ENCODE assay signal across 1 cellular context in the genomic region with DNA sequence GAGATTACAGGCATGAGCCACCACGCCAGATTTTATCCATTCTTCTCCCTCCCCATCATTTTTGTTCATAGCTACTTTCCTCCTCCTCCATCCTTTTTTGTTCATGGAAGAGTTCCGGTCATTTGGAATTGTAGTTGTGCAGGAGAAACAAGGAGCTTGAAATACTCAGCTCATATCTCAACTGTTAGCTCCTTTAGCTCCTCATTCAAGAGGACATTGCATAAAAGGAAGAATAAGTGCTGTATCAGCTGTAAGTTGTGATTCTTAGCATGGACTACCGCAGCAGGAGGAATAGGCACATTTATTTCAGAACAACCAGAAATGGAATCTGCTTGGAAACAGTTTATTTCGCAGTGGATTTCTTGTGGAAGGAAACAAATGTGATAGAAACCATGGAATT.
TF ChIP-seq lines count a peak whose summit lies in the region.

No MANE protein-coding gene starts in this region.

TF ChIP-seq in K562, 482 proteins besides CTCF, POLR2A, EP300 and RAD21 (continued from another document and continues in another):
- TF ChIP-seq, protein P1, sequence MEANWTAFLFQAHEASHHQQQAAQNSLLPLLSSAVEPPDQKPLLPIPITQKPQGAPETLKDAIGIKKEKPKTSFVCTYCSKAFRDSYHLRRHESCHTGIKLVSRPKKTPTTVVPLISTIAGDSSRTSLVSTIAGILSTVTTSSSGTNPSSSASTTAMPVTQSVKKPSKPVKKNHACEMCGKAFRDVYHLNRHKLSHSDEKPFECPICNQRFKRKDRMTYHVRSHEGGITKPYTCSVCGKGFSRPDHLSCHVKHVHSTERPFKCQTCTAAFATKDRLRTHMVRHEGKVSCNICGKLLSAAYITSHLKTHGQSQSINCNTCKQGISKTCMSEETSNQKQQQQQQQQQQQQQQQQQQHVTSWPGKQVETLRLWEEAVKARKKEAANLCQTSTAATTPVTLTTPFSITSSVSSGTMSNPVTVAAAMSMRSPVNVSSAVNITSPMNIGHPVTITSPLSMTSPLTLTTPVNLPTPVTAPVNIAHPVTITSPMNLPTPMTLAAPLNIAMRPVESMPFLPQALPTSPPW (CRISPR knock-in tag; IDR thresholded peaks at IDR 0.05) = no peak
- TF ChIP-seq, protein P2, sequence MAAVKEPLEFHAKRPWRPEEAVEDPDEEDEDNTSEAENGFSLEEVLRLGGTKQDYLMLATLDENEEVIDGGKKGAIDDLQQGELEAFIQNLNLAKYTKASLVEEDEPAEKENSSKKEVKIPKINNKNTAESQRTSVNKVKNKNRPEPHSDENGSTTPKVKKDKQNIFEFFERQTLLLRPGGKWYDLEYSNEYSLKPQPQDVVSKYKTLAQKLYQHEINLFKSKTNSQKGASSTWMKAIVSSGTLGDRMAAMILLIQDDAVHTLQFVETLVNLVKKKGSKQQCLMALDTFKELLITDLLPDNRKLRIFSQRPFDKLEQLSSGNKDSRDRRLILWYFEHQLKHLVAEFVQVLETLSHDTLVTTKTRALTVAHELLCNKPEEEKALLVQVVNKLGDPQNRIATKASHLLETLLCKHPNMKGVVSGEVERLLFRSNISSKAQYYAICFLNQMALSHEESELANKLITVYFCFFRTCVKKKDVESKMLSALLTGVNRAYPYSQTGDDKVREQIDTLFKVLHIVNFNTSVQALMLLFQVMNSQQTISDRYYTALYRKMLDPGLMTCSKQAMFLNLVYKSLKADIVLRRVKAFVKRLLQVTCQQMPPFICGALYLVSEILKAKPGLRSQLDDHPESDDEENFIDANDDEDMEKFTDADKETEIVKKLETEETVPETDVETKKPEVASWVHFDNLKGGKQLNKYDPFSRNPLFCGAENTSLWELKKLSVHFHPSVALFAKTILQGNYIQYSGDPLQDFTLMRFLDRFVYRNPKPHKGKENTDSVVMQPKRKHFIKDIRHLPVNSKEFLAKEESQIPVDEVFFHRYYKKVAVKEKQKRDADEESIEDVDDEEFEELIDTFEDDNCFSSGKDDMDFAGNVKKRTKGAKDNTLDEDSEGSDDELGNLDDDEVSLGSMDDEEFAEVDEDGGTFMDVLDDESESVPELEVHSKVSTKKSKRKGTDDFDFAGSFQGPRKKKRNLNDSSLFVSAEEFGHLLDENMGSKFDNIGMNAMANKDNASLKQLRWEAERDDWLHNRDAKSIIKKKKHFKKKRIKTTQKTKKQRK (IDR thresholded peaks at IDR 0.05; ENCODE audit: borderline replicate concordance, low read depth, low read length) = no peak
- TF ChIP-seq ZNF644 (tag; IDR thresholded peaks at IDR 0.05; ENCODE audit: low read depth) (no peak), PHF21A (IDR thresholded peaks at IDR 0.05; ENCODE audit: borderline replicate concordance, low read depth) (0 out of 2 replicates have a peak, but pooled peaks have one; percentile 27), TCF3 (CRISPR knock-in tag; IDR thresholded peaks at IDR 0.05) (no peak), TEAD4 (IDR thresholded peaks at IDR 0.05; ENCODE audit: low read length) (peak; percentile 37), TEAD4 (CRISPR knock-in tag; IDR thresholded peaks at IDR 0.05; ENCODE audit: borderline replicate concordance) (no peak), FOXK1 (CRISPR knock-in tag; IDR thresholded peaks at IDR 0.05; ENCODE audit: borderline replicate concordance) (no peak), CAMTA2 (CRISPR knock-in tag; conservative IDR thresholded peaks at IDR 0.05) (no peak), MAFF (IDR thresholded peaks at IDR 0.05; ENCODE audit: low read length) (peak; percentile 84), ZNF561 (CRISPR knock-in tag; conservative IDR thresholded peaks at IDR 0.05) (no peak), ZNF121 (CRISPR knock-in tag; conservative IDR thresholded peaks at IDR 0.05) (no peak), DACH1 (IDR thresholded peaks at IDR 0.05; ENCODE audit: partially characterized antibody) (peak; percentile 14), CHD1 (IDR thresholded peaks at IDR 0.05; ENCODE audit: low read length) (no peak), RBFOX2 (IDR thresholded peaks at IDR 0.05; ENCODE audit: low read depth, low read length) (peak; percentile 48), BRF1 (IDR thresholded peaks at IDR 0.05; ENCODE audit: borderline replicate concordance, extremely low read depth, insufficient read length) (no peak), MEIS2 (IDR thresholded peaks at IDR 0.05; ENCODE audit: partially characterized antibody) (no peak), SUPT5H (IDR thresholded peaks at IDR 0.05) (peak; percentile 56), BHLHE40 (IDR thresholded peaks at IDR 0.05; ENCODE audit: low read length) (no peak), ZKSCAN3 (CRISPR knock-in tag; IDR thresholded peaks at IDR 0.05) (no peak), TAF1 (IDR thresholded peaks at IDR 0.05; ENCODE audit: control insufficient read depth, extremely low read depth, insufficient read depth, low read length, severe bottlenecking) (no peak), POLR3G (IDR thresholded peaks at IDR 0.05; ENCODE audit: extremely low read depth, insufficient read length, insufficient replicate concordance) (no peak), ZNF717 (CRISPR knock-in tag; IDR thresholded peaks at IDR 0.05) (0 out of 2 replicates have a peak, but pooled peaks have one; percentile 71), BCL6 (CRISPR knock-in tag; IDR thresholded peaks at IDR 0.05) (no peak), C11orf30 (IDR thresholded peaks at IDR 0.05; ENCODE audit: low read depth) (peak; percentile 95), HNRNPLL (IDR thresholded peaks at IDR 0.05; ENCODE audit: low read depth, low read length, poor library complexity, severe bottlenecking) (no peak), SIRT6 (IDR thresholded peaks at IDR 0.05; ENCODE audit: low read depth, low read length) (no peak), PRPF4 (IDR thresholded peaks at IDR 0.05; ENCODE audit: insufficient read depth, low read depth, low read length, poor library complexity, severe bottlenecking) (no peak), FOXM1 (IDR thresholded peaks at IDR 0.05; ENCODE audit: low read depth) (no peak), FOXM1 (CRISPR knock-in tag; IDR thresholded peaks at IDR 0.05; ENCODE audit: low read depth) (no peak), NCOA2 (IDR thresholded peaks at IDR 0.05; ENCODE audit: partially characterized antibody in 2 of 2) (no peak), HDAC2 (IDR thresholded peaks at IDR 0.05) (0 out of 2 replicates have a peak, but pooled peaks have one; percentile 60), CCAR2 (IDR thresholded peaks at IDR 0.05; ENCODE audit: low read depth, low read length) (no peak), POLR2AphosphoS5 (IDR thresholded peaks at IDR 0.05; ENCODE audit: control insufficient read depth, insufficient read depth, low read depth, low read length) (peak; percentile 61; the same call in 1 of the 2 replicates), PTBP1 (IDR thresholded peaks at IDR 0.05; ENCODE audit: low read depth, low read length) (no peak), FOSL1 (tag; conservative IDR thresholded peaks at IDR 0.05) (no peak)
- TF ChIP-seq, protein P3, sequence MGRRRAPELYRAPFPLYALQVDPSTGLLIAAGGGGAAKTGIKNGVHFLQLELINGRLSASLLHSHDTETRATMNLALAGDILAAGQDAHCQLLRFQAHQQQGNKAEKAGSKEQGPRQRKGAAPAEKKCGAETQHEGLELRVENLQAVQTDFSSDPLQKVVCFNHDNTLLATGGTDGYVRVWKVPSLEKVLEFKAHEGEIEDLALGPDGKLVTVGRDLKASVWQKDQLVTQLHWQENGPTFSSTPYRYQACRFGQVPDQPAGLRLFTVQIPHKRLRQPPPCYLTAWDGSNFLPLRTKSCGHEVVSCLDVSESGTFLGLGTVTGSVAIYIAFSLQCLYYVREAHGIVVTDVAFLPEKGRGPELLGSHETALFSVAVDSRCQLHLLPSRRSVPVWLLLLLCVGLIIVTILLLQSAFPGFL (CRISPR knock-in tag; IDR thresholded peaks at IDR 0.05) = no peak
- TF ChIP-seq, protein P4, sequence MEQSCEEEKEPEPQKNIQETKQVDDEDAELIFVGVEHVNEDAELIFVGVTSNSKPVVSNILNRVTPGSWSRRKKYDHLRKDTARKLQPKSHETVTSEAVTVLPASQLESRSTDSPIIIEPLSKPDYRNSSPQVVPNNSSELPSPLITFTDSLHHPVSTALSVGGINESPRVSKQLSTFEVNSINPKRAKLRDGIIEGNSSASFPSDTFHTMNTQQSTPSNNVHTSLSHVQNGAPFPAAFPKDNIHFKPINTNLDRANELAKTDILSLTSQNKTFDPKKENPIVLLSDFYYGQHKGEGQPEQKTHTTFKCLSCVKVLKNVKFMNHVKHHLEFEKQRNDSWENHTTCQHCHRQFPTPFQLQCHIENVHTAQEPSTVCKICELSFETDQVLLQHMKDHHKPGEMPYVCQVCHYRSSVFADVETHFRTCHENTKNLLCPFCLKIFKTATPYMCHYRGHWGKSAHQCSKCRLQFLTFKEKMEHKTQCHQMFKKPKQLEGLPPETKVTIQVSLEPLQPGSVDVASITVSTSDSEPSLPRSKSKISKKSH (CRISPR knock-in tag; IDR thresholded peaks at IDR 0.05) = no peak
- TF ChIP-seq, protein P5, sequence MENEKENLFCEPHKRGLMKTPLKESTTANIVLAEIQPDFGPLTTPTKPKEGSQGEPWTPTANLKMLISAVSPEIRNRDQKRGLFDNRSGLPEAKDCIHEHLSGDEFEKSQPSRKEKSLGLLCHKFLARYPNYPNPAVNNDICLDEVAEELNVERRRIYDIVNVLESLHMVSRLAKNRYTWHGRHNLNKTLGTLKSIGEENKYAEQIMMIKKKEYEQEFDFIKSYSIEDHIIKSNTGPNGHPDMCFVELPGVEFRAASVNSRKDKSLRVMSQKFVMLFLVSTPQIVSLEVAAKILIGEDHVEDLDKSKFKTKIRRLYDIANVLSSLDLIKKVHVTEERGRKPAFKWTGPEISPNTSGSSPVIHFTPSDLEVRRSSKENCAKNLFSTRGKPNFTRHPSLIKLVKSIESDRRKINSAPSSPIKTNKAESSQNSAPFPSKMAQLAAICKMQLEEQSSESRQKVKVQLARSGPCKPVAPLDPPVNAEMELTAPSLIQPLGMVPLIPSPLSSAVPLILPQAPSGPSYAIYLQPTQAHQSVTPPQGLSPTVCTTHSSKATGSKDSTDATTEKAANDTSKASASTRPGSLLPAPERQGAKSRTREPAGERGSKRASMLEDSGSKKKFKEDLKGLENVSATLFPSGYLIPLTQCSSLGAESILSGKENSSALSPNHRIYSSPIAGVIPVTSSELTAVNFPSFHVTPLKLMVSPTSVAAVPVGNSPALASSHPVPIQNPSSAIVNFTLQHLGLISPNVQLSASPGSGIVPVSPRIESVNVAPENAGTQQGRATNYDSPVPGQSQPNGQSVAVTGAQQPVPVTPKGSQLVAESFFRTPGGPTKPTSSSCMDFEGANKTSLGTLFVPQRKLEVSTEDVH (IDR thresholded peaks at IDR 0.05; ENCODE audit: low read depth, partially characterized antibody) = peak; percentile 23
- TF ChIP-seq, protein P6, sequence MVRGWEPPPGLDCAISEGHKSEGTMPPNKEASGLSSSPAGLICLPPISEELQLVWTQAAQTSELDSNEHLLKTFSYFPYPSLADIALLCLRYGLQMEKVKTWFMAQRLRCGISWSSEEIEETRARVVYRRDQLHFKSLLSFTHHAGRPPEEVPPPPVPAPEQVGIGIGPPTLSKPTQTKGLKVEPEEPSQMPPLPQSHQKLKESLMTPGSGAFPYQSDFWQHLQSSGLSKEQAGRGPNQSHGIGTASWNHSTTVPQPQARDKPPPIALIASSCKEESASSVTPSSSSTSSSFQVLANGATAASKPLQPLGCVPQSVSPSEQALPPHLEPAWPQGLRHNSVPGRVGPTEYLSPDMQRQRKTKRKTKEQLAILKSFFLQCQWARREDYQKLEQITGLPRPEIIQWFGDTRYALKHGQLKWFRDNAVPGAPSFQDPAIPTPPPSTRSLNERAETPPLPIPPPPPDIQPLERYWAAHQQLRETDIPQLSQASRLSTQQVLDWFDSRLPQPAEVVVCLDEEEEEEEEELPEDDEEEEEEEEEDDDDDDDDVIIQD (CRISPR knock-in tag; IDR thresholded peaks at IDR 0.05) = no peak
- TF ChIP-seq, protein P7, sequence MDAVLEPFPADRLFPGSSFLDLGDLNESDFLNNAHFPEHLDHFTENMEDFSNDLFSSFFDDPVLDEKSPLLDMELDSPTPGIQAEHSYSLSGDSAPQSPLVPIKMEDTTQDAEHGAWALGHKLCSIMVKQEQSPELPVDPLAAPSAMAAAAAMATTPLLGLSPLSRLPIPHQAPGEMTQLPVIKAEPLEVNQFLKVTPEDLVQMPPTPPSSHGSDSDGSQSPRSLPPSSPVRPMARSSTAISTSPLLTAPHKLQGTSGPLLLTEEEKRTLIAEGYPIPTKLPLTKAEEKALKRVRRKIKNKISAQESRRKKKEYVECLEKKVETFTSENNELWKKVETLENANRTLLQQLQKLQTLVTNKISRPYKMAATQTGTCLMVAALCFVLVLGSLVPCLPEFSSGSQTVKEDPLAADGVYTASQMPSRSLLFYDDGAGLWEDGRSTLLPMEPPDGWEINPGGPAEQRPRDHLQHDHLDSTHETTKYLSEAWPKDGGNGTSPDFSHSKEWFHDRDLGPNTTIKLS (IDR thresholded peaks at IDR 0.05; ENCODE audit: borderline replicate concordance, low read depth) = no peak
- TF ChIP-seq, protein P8, sequence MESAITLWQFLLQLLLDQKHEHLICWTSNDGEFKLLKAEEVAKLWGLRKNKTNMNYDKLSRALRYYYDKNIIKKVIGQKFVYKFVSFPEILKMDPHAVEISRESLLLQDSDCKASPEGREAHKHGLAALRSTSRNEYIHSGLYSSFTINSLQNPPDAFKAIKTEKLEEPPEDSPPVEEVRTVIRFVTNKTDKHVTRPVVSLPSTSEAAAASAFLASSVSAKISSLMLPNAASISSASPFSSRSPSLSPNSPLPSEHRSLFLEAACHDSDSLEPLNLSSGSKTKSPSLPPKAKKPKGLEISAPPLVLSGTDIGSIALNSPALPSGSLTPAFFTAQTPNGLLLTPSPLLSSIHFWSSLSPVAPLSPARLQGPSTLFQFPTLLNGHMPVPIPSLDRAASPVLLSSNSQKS (CRISPR knock-in tag; IDR thresholded peaks at IDR 0.05) = no peak
- TF ChIP-seq, protein P9, sequence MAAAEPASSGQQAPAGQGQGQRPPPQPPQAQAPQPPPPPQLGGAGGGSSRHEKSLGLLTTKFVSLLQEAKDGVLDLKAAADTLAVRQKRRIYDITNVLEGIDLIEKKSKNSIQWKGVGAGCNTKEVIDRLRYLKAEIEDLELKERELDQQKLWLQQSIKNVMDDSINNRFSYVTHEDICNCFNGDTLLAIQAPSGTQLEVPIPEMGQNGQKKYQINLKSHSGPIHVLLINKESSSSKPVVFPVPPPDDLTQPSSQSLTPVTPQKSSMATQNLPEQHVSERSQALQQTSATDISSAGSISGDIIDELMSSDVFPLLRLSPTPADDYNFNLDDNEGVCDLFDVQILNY (CRISPR knock-in tag; IDR thresholded peaks at IDR 0.05) = no peak
- TF ChIP-seq, protein P10, sequence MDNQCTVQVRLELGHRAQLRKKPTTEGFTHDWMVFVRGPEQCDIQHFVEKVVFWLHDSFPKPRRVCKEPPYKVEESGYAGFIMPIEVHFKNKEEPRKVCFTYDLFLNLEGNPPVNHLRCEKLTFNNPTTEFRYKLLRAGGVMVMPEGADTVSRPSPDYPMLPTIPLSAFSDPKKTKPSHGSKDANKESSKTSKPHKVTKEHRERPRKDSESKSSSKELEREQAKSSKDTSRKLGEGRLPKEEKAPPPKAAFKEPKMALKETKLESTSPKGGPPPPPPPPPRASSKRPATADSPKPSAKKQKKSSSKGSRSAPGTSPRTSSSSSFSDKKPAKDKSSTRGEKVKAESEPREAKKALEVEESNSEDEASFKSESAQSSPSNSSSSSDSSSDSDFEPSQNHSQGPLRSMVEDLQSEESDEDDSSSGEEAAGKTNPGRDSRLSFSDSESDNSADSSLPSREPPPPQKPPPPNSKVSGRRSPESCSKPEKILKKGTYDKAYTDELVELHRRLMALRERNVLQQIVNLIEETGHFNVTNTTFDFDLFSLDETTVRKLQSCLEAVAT (IDR thresholded peaks at IDR 0.05) = peak; percentile 38 to 49; a peak in 1 of 4 replicates
